ENCODE assay signal across 21 cellular contexts in the genomic region with DNA sequence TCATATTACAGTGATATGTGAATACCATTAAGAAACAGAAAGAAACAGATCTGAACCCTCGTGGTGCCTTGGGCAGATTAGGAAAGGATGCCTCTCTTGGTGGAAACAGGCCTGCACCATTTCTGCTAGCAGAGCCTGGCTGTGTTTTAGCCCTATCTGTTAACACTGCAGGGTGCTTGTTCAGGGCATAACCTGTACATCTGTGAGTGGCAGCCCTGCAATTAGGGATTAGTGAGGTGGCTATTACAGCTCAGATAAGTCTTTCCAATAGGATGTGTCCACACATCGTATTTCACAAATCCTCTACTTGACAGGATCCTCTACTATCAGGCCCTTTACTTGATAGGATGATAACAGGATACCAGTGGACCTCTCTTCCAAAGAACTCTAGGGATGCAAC.
"Had no signal": no experiment of that assay in that cellular context is flagged by ENCODE, and none has a peak within 500 bp of the region (broad histone marks: within the 10 kb centered on the region; RNA-seq: fewer than 3 reads in every experiment).

No MANE protein-coding gene starts in this region.

- ATAC-seq: left colon; natural killer cell treated with Interleukin-12 subunit alpha and Interleukin-12 subunit beta and Interleukin-15 and Interleukin-18, amount 100 ng/mL, for 72 hours had no signal

- DNase-seq: activated CD4-positive, alpha-beta T cell treated with anti-CD3 and anti-CD28 coated beads, Interleukin-2, amount 10 ng/mL, durations not matched to agents 24 days and 14 days; activated CD8-positive, alpha-beta memory T cell treated with anti-CD3 and anti-CD28 coated beads, Interleukin-2, amount 50 U/mL, for 4 hours; activated effector memory CD4-positive, alpha-beta T cell treated with anti-CD3 and anti-CD28 coated beads, Interleukin-2, amount 50 U/mL, for 16 hours; activated naive CD4-positive, alpha-beta T cell treated with anti-CD3 and anti-CD28 coated beads, Interleukin-2, amount 50 U/mL, for 16 hours; activated T-cell treated with anti-CD3 and anti-CD28 coated beads, Interleukin-2, amount 50 U/mL, for 48 hours; aorta; brain microvascular endothelial cell; central memory CD4-positive, alpha-beta T cell; erythroblast; foreskin melanocyte; glutamatergic neuron; hippocampal formation; islet precursor cell; left colon; occipital lobe; stimulated activated CD4-positive, alpha-beta T cell treated with anti-CD3 and anti-CD28 coated beads, Interleukin-12 subunit alpha, Interleukin-12 subunit beta, amount 100 ng/mL, for 4 hours; stimulated activated CD4-positive, alpha-beta T cell treated with anti-CD3 and anti-CD28 coated beads, Interleukin-1b, Interleukin-23, amount 100 ng/mL, for 48 hours; stimulated activated naive CD4-positive, alpha-beta T cell treated with Interleukin-2 at 50 U/mL for 16 hours; thyroid gland had no signal

- H3K27me3 Mint-ChIP-seq: activated CD4-positive, alpha-beta T cell treated with anti-CD3 and anti-CD28 coated beads, Interleukin-2, amount 10 ng/mL, durations not matched to agents 24 days and 14 days; natural killer cell treated with Interleukin-12 subunit alpha and Interleukin-12 subunit beta and Interleukin-15 and Interleukin-18, amount 100 ng/mL, for 72 hours had no signal

- H3K9me3 Mint-ChIP-seq: natural killer cell treated with Interleukin-12 subunit alpha and Interleukin-12 subunit beta and Interleukin-15 and Interleukin-18, amount 100 ng/mL, for 72 hours had no signal

- H3K27ac Mint-ChIP-seq: mesothelial cell of epicardium; natural killer cell treated with Interleukin-12 subunit alpha and Interleukin-12 subunit beta and Interleukin-15 and Interleukin-18, amount 100 ng/mL, for 72 hours had no signal

- H3K4me3 Mint-ChIP-seq: activated CD4-positive, alpha-beta T cell treated with anti-CD3 and anti-CD28 coated beads, Interleukin-2, amount 10 ng/mL, durations not matched to agents 24 days and 14 days; mesothelial cell of epicardium; natural killer cell treated with Interleukin-12 subunit alpha and Interleukin-12 subunit beta and Interleukin-15 and Interleukin-18, amount 100 ng/mL, for 72 hours had no signal
